30 cellular contexts compared by ENCODE assay signal in genomic region chr5:74389531-74390305, GRCh38.
A peak's percentile ranks its signal among the peaks of the same experiment; 100 is the strongest.
DNase-seq lines count a peak whose midpoint lies in the region; ATAC-seq and TF ChIP-seq lines count a peak whose summit lies in the region.
"Had no signal": no experiment of that assay in that cellular context is flagged by ENCODE, and none has a peak within 500 bp of the region (broad histone marks: within the 10 kb centered on the region; RNA-seq: fewer than 3 reads in every experiment).

No MANE protein-coding gene starts in this region.

- H3K4me3 Mint-ChIP-seq in CD4-positive, alpha-beta memory T cell: no peak overlapping the region
- H3K4me3 Mint-ChIP-seq in activated CD8-positive, alpha-beta T cell treated with anti-CD3 and anti-CD28 coated beads, Interleukin-2, amount 10 ng/mL, durations not matched to agents 7 days and 5 days: no peak overlapping the region
- H3K4me3 Mint-ChIP-seq: activated CD4-positive, alpha-beta memory T cell treated with anti-CD3 and anti-CD28 coated beads for 36 hours; activated naive CD4-positive, alpha-beta T cell treated with anti-CD3 and anti-CD28 coated beads, Interleukin-2, amount 10 ng/mL, durations not matched to agents 7 days and 5 days; activated T-helper 17 cell treated with anti-CD3 and anti-CD28 coated beads, Interleukin-2, amount 50 U/mL, for 72 hours; brain; CD8-positive, alpha-beta T cell; neural crest cell; stimulated activated naive CD8-positive, alpha-beta T cell treated with anti-CD3 and anti-CD28 coated beads, Interleukin-15, amount 100 ng/mL, for 72 hours had no signal

- DNase-seq in ELR (ENCODE audit: low read depth): peak; percentile 16
- no peak for DNase-seq in RWPE1 (ENCODE audit: low spot score)
- DNase-seq in epithelial cell of prostate (ENCODE audit: low read depth, low spot score): no peak
- DNase-seq in osteoblast (ENCODE audit: insufficient read length, low spot score, missing footprints): no peak
- no peak for DNase-seq in SKM-1 treated with dmso at 0.1 percent for 144 hours (lab: John Stamatoyannopoulos, UW; ENCODE audit: unreplicated experiment)
- no peak for DNase-seq in CD4-positive, alpha-beta memory T cell
- DNase-seq in activated CD8-positive, alpha-beta T cell treated with anti-CD3 and anti-CD28 coated beads, Interleukin-2, amount 10 ng/mL, durations not matched to agents 7 days and 5 days: no peak
- DNase-seq: activated CD4-positive, alpha-beta memory T cell treated with anti-CD3 and anti-CD28 coated beads for 36 hours; activated CD4-positive, alpha-beta T cell treated with anti-CD3 and anti-CD28 coated beads for 1 hour; activated CD8-positive, alpha-beta memory T cell treated with anti-CD3 and anti-CD28 coated beads, Interleukin-2, amount 50 U/mL, for 4 hours; activated naive CD4-positive, alpha-beta T cell treated with anti-CD3 and anti-CD28 coated beads, Interleukin-2, amount 10 ng/mL, durations not matched to agents 7 days and 5 days; CD8-positive, alpha-beta T cell; dorsolateral prefrontal cortex; lower lobe of right lung; MG63; NCI-H2029; NCI-H748 treated with DMSO at 0.1 percent for 48 hours; right lobe of liver; SJCRH30; spleen; stimulated activated CD4-positive, alpha-beta T cell treated with anti-CD3 and anti-CD28 coated beads, Interleukin-2, amount 100 ng/mL, for 24 hours; stimulated activated naive CD8-positive, alpha-beta T cell treated with anti-CD3 and anti-CD28 coated beads, Interleukin-15, amount 100 ng/mL, for 72 hours had no signal

- no peaks in the 10 kb centered on the region for H3K36me3 Mint-ChIP-seq in CD4-positive, alpha-beta memory T cell
- H3K36me3 Mint-ChIP-seq in activated CD8-positive, alpha-beta T cell treated with anti-CD3 and anti-CD28 coated beads, Interleukin-2, amount 10 ng/mL, durations not matched to agents 7 days and 5 days (ENCODE audit: low read depth): no peaks in the 10 kb centered on the region
- H3K36me3 Mint-ChIP-seq: activated CD4-positive, alpha-beta memory T cell treated with anti-CD3 and anti-CD28 coated beads for 36 hours; activated naive CD4-positive, alpha-beta T cell treated with anti-CD3 and anti-CD28 coated beads, Interleukin-2, amount 10 ng/mL, durations not matched to agents 7 days and 5 days; brain; CD8-positive, alpha-beta T cell had no signal

- intact Hi-C loops in CD4-positive, alpha-beta memory T cell (cut with micrococcal nuclease): no loop called here

- peak overlapping the region; percentile 42 for H2AFZ ChIP-seq in osteoblast (ENCODE audit: low read length)
- H2AFZ ChIP-seq: hepatocyte had no signal

- H3K4me1 Mint-ChIP-seq in CD4-positive, alpha-beta memory T cell: no peaks in the 10 kb centered on the region
- no peaks in the 10 kb centered on the region for H3K4me1 Mint-ChIP-seq in activated CD8-positive, alpha-beta T cell treated with anti-CD3 and anti-CD28 coated beads, Interleukin-2, amount 10 ng/mL, durations not matched to agents 7 days and 5 days (ENCODE audit: low read depth)
- H3K4me1 Mint-ChIP-seq: activated T-helper 17 cell treated with anti-CD3 and anti-CD28 coated beads, Interleukin-2, amount 50 U/mL, for 72 hours; stimulated activated naive CD8-positive, alpha-beta T cell treated with anti-CD3 and anti-CD28 coated beads, Interleukin-15, amount 100 ng/mL, for 72 hours had no signal

- peaks cover 0 to 6% of the 10 kb centered on the region in 2 donors for H3K27me3 Mint-ChIP-seq in CD4-positive, alpha-beta memory T cell
- H3K27me3 Mint-ChIP-seq in activated CD8-positive, alpha-beta T cell treated with anti-CD3 and anti-CD28 coated beads, Interleukin-2, amount 10 ng/mL, durations not matched to agents 7 days and 5 days (ENCODE audit: low read depth): no peaks in the 10 kb centered on the region
- H3K27me3 Mint-ChIP-seq: activated CD4-positive, alpha-beta memory T cell treated with anti-CD3 and anti-CD28 coated beads for 36 hours; activated naive CD4-positive, alpha-beta T cell treated with anti-CD3 and anti-CD28 coated beads, Interleukin-2, amount 10 ng/mL, durations not matched to agents 7 days and 5 days; brain; progenitor cell of endocrine pancreas; stimulated activated naive CD8-positive, alpha-beta T cell treated with anti-CD3 and anti-CD28 coated beads, Interleukin-15, amount 100 ng/mL, for 72 hours had no signal

- no peaks in the 10 kb centered on the region for H3K36me3 ChIP-seq in osteoblast (ENCODE audit: insufficient read depth, low read length)
- H3K36me3 ChIP-seq in CD4-positive, alpha-beta memory T cell (ENCODE audit: insufficient read depth, low read length): no peaks in the 10 kb centered on the region
- H3K36me3 ChIP-seq: lower lobe of right lung, MG63, right lobe of liver, SJCRH30, spleen, vagina had no signal

- no peak overlapping the region for H3K4me3 ChIP-seq in osteoblast (ENCODE audit: insufficient read depth, low read length)
- no peak overlapping the region for H3K4me3 ChIP-seq in CD4-positive, alpha-beta memory T cell (ENCODE audit: low read length in 2 of 2)
- H3K4me3 ChIP-seq: dorsolateral prefrontal cortex, hepatocyte, lower lobe of right lung, MG63, right lobe of liver, SJCRH30, spleen, vagina had no signal

- no peaks in the 10 kb centered on the region for H3K27me3 ChIP-seq in osteoblast (ENCODE audit: insufficient read depth, low read length)
- no peaks in the 10 kb centered on the region for H3K27me3 ChIP-seq in CD4-positive, alpha-beta memory T cell (ENCODE audit: insufficient read depth, low read length)
- H3K27me3 ChIP-seq: dorsolateral prefrontal cortex, hepatocyte, MG63, right lobe of liver, SJCRH30, spleen, vagina had no signal

- ATAC-seq in GM21423 (IDR thresholded peaks at IDR 0.05; ENCODE audit: unreplicated experiment): no peak
- ATAC-seq in activated CD8-positive, alpha-beta T cell treated with anti-CD3 and anti-CD28 coated beads, Interleukin-2, amount 10 ng/mL, durations not matched to agents 7 days and 5 days: no peak
- ATAC-seq: activated T-helper 17 cell treated with anti-CD3 and anti-CD28 coated beads, Interleukin-2, amount 50 U/mL, for 72 hours; CD8-positive, alpha-beta T cell; lower lobe of right lung; Panc1; right lobe of liver; stimulated activated naive CD8-positive, alpha-beta T cell treated with anti-CD3 and anti-CD28 coated beads, Interleukin-15, amount 100 ng/mL, for 72 hours had no signal

- H3K9me3 Mint-ChIP-seq in CD4-positive, alpha-beta memory T cell: no peaks in the 10 kb centered on the region
- no peaks in the 10 kb centered on the region for H3K9me3 Mint-ChIP-seq in activated CD8-positive, alpha-beta T cell treated with anti-CD3 and anti-CD28 coated beads, Interleukin-2, amount 10 ng/mL, durations not matched to agents 7 days and 5 days (ENCODE audit: insufficient read depth)
- H3K9me3 Mint-ChIP-seq: activated CD4-positive, alpha-beta memory T cell treated with anti-CD3 and anti-CD28 coated beads for 36 hours; activated naive CD4-positive, alpha-beta T cell treated with anti-CD3 and anti-CD28 coated beads, Interleukin-2, amount 10 ng/mL, durations not matched to agents 7 days and 5 days; activated T-helper 17 cell treated with anti-CD3 and anti-CD28 coated beads, Interleukin-2, amount 50 U/mL, for 72 hours; CD8-positive, alpha-beta T cell; stimulated activated naive CD8-positive, alpha-beta T cell treated with anti-CD3 and anti-CD28 coated beads, Interleukin-15, amount 100 ng/mL, for 72 hours had no signal

- H3K9me3 ChIP-seq in osteoblast (ENCODE audit: low read depth, low read length): no peaks in the 10 kb centered on the region
- no peaks in the 10 kb centered on the region for H3K9me3 ChIP-seq in CD4-positive, alpha-beta memory T cell (ENCODE audit: control insufficient read depth in 1 of 2, low read length in 2 of 2)
- H3K9me3 ChIP-seq: lower lobe of right lung, MG63, spleen, vagina had no signal

- POLR2A ChIA-PET in RWPE1 (lab: Yijun Ruan, JAX; ENCODE audit: low non-redundant PET): no interaction called here
- POLR2A ChIA-PET in CD4-positive, alpha-beta memory T cell (lab: Charles Lee; ENCODE audit: partially characterized antibody): no interaction called here
- POLR2A ChIA-PET in activated CD8-positive, alpha-beta T cell treated with anti-CD3 and anti-CD28 coated beads, Interleukin-2, amount 10 ng/mL, durations not matched to agents 7 days and 5 days (lab: Charles Lee): no interaction called here

- no peaks in the 10 kb centered on the region for H4K20me1 ChIP-seq in osteoblast (ENCODE audit: insufficient read depth, low read length)

- CTCF ChIA-PET in RWPE1 (lab: Yijun Ruan, JAX): interaction anchor here (0.6 kb wide), 1 partner anchor 53 kb away, joined by 5 read pairs; no protein-coding TSS in a partner anchor
- CTCF ChIA-PET in CD4-positive, alpha-beta memory T cell (lab: Charles Lee; ENCODE audit: partially characterized antibody): no interaction called here
- CTCF ChIA-PET in activated CD8-positive, alpha-beta T cell treated with anti-CD3 and anti-CD28 coated beads, Interleukin-2, amount 10 ng/mL, durations not matched to agents 7 days and 5 days (lab: Charles Lee): no interaction called here

- H3K4me1 ChIP-seq in osteoblast (ENCODE audit: insufficient read depth, low read length): peaks cover 4% of the 10 kb centered on the region
- no peaks in the 10 kb centered on the region for H3K4me1 ChIP-seq in CD4-positive, alpha-beta memory T cell (ENCODE audit: insufficient read depth, low read length)
- H3K4me1 ChIP-seq: lower lobe of right lung, right lobe of liver, vagina had no signal

- TF ChIP-seq CTCF in RWPE1 (conservative IDR thresholded peaks at IDR 0.05; ENCODE audit: low read depth) (no peak), osteoblast (IDR thresholded peaks at IDR 0.05; ENCODE audit: extremely low read depth, low read depth, low read length) (no peak)

- no peaks in the 10 kb centered on the region for H3K79me2 ChIP-seq in osteoblast (ENCODE audit: insufficient read depth, low read length)
- H3K79me2 ChIP-seq: hepatocyte had no signal

- no peak overlapping the region for H3K4me2 ChIP-seq in osteoblast (ENCODE audit: insufficient read depth, low read length)
- H3K4me2 ChIP-seq: hepatocyte had no signal

- peak overlapping the region; percentile 53; the same call in 1 of the 2 replicates for H3K27ac ChIP-seq in RWPE1
- peak overlapping the region; percentile 70 for H3K27ac ChIP-seq in epithelial cell of prostate
- H3K27ac ChIP-seq in osteoblast (ENCODE audit: low read depth, low read length): no peak overlapping the region
- no peak overlapping the region for H3K27ac ChIP-seq in CD4-positive, alpha-beta memory T cell (ENCODE audit: low read depth, low read length)
- H3K27ac ChIP-seq: hepatocyte, lower lobe of right lung, right lobe of liver, SJCRH30, spleen, vagina had no signal

- H3K27ac Mint-ChIP-seq in CD4-positive, alpha-beta memory T cell: no peak overlapping the region
- H3K27ac Mint-ChIP-seq in activated CD8-positive, alpha-beta T cell treated with anti-CD3 and anti-CD28 coated beads, Interleukin-2, amount 10 ng/mL, durations not matched to agents 7 days and 5 days: no peak overlapping the region
- H3K27ac Mint-ChIP-seq: activated CD4-positive, alpha-beta memory T cell treated with anti-CD3 and anti-CD28 coated beads for 36 hours; activated naive CD4-positive, alpha-beta T cell treated with anti-CD3 and anti-CD28 coated beads, Interleukin-2, amount 10 ng/mL, durations not matched to agents 7 days and 5 days; activated T-helper 17 cell treated with anti-CD3 and anti-CD28 coated beads, Interleukin-2, amount 50 U/mL, for 72 hours; CD8-positive, alpha-beta T cell; progenitor cell of endocrine pancreas had no signal

Comparison
In these comparisons a context has a peak if more than half of its experiments do, and no peak if none do; other contexts are left out.
1. H3K27ac ChIP-seq: peak in RWPE1 (single experiment) and epithelial cell of prostate (single experiment); none in osteoblast (single experiment) and CD4-positive, alpha-beta memory T cell (single experiment).